ENCODE assay signal across 8 cellular contexts in the genomic region with DNA sequence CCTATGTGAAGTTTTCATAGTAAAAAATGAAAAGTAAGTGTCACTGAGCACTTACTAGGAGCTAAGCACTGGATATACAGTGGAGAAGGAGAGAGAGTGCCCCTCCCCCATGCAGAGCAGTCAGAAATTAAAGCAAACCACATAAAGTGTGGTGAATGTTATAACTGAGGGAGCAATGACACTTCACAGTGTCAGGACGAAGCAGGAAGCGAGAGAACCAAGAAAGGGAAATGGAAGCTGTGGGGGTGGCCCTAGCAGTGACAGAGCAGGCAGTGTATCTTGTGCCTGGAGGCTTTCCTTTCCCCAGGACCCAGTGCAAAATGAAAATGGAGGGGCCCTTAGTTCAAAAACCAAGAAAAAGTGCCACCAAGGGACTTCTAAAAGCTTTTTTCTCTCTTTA. TPM values are rescaled to one million over a fixed set of nuclear protein-coding genes. Genes with fewer than 3 reads are reported as not detected.
DNase-seq lines count a peak whose midpoint lies in the region; ATAC-seq and TF ChIP-seq lines count a peak whose summit lies in the region.

No MANE protein-coding gene starts in this region.

- H4K20me1 ChIP-seq in BLaER1 treated with 17β-estradiol and CSF1 and Interleukin-3, amounts not matched to agents 10 nM and 100 nM, result no peaks in the 10 kb centered on the region

- no peak for TF ChIP-seq CTCF in left lung (IDR thresholded peaks at IDR 0.05)

- peak overlapping the region; percentile 45 to 77 (median 65) for H3K4me2 ChIP-seq in BLaER1 treated with 17β-estradiol and CSF1 and Interleukin-3, amounts not matched to agents 10 nM and 100 nM

- peak overlapping the region; percentile 33 to 79 (median 72); a peak in 20 of 22 replicates for H3K27ac ChIP-seq in BLaER1 treated with 17β-estradiol and CSF1 and Interleukin-3, amounts not matched to agents 10 nM and 100 nM
- H3K27ac ChIP-seq in left lung, result no peak overlapping the region

- peaks cover 47% of the 10 kb centered on the region for H3K4me1 Mint-ChIP-seq in activated CD4-positive, alpha-beta T cell treated with anti-CD3 and anti-CD28 coated beads, Interleukin-2, amount 10 ng/mL, durations not matched to agents 24 days and 14 days

- H3K27me3 ChIP-seq in BLaER1 treated with 17β-estradiol and CSF1 and Interleukin-3, amounts not matched to agents 10 nM and 100 nM, result no peaks in the 10 kb centered on the region
- H3K27me3 ChIP-seq in left lung, result no peaks in the 10 kb centered on the region

- peaks cover 0 to 6% (median 0%) of the 10 kb centered on the region in 11 experiments; a peak in 1 of 22 replicates for H3K9me3 ChIP-seq in BLaER1 treated with 17β-estradiol and CSF1 and Interleukin-3, amounts not matched to agents 10 nM and 100 nM (replicated peaks in 1 of 11)
- no peaks in the 10 kb centered on the region for H3K9me3 ChIP-seq in left lung

- H3K36me3 ChIP-seq in BLaER1 treated with 17β-estradiol and CSF1 and Interleukin-3, amounts not matched to agents 10 nM and 100 nM, result no peaks in the 10 kb centered on the region
- H3K36me3 ChIP-seq in left lung, result no peaks in the 10 kb centered on the region

- no peak overlapping the region for H3K4me3 ChIP-seq in BLaER1 treated with 17β-estradiol and CSF1 and Interleukin-3, amounts not matched to agents 10 nM and 100 nM
- no peak overlapping the region for H3K4me3 ChIP-seq in left lung

- peaks cover 22 to 39% (median 33%) of the 10 kb centered on the region in 10 experiments for H3K4me1 ChIP-seq in BLaER1 treated with 17β-estradiol and CSF1 and Interleukin-3, amounts not matched to agents 10 nM and 100 nM
- peaks cover 0 to 6% of the 10 kb centered on the region in 2 donors for H3K4me1 ChIP-seq in left lung

- DNase-seq in activated CD4-positive, alpha-beta T cell treated with anti-CD3 and anti-CD28 coated beads, Interleukin-2, amount 10 ng/mL, durations not matched to agents 24 days and 14 days, result peak; percentile 88
- DNase-seq in left lung (peak in 1 of 2 donors; percentile 51), NCI-H82 treated with DMSO at 0.1 percent for 48 hours (lab: John Stamatoyannopoulos, UW; ENCODE audit: unreplicated experiment) (no peak), HUDEP-2 (lab: John Stamatoyannopoulos, UW; ENCODE audit: unreplicated experiment in 76 of 76) (no peak), dedifferentiated amniotic fluid mesenchymal stem cell (ENCODE audit: extremely low spot score) (no peak), NCI-H146 treated with DMSO at 0.1 percent for 48 hours (lab: John Stamatoyannopoulos, UW; ENCODE audit: unreplicated experiment) (no peak)

- no peaks in the 10 kb centered on the region for H3K27me3 Mint-ChIP-seq in activated CD4-positive, alpha-beta T cell treated with anti-CD3 and anti-CD28 coated beads, Interleukin-2, amount 10 ng/mL, durations not matched to agents 24 days and 14 days

- ATAC-seq in HG02870 (IDR thresholded peaks at IDR 0.05; ENCODE audit: unreplicated experiment) (peak; percentile 75), left lung (peak; percentile 80)

- H3K4me3 Mint-ChIP-seq in activated CD4-positive, alpha-beta T cell treated with anti-CD3 and anti-CD28 coated beads, Interleukin-2, amount 10 ng/mL, durations not matched to agents 24 days and 14 days, result peak overlapping the region; percentile 73

- intact Hi-C loops in activated CD4-positive, alpha-beta T cell treated with anti-CD3 and anti-CD28 coated beads, Interleukin-2, amount 10 ng/mL, durations not matched to agents 24 days and 14 days (cut with micrococcal nuclease), result loop anchor here (1.0 to 10.0 kb wide), 5 partner anchors 21 to 526 kb away; partner anchors contain the start of genes IFNLR1, PNRC2, RCAN3 and SRRM1
- intact Hi-C loops in left lung (cut with DNase I), result no loop called here

- H3K27ac Mint-ChIP-seq in activated CD4-positive, alpha-beta T cell treated with anti-CD3 and anti-CD28 coated beads, Interleukin-2, amount 10 ng/mL, durations not matched to agents 24 days and 14 days, result peak overlapping the region; percentile 85

- H3K9ac ChIP-seq in BLaER1 treated with 17β-estradiol and CSF1 and Interleukin-3, amounts not matched to agents 10 nM and 100 nM, result peak overlapping the region in 8 of 11 experiments; percentile 1 to 56 (median 22); a peak in 9 of 22 replicates

- peaks cover 6% of the 10 kb centered on the region for H3K9me3 Mint-ChIP-seq in activated CD4-positive, alpha-beta T cell treated with anti-CD3 and anti-CD28 coated beads, Interleukin-2, amount 10 ng/mL, durations not matched to agents 24 days and 14 days

- peaks cover 19% of the 10 kb centered on the region for H3K36me3 Mint-ChIP-seq in activated CD4-positive, alpha-beta T cell treated with anti-CD3 and anti-CD28 coated beads, Interleukin-2, amount 10 ng/mL, durations not matched to agents 24 days and 14 days (ENCODE audit: low read depth)

RNA-seq across cellular contexts. Expression of gene RCAN3, which starts 21.5 kb away (rescaled TPM):
- 31.2 and 31.6 TPM in 2 replicates for total RNA-seq in activated CD4-positive, alpha-beta T cell treated with anti-CD3 and anti-CD28 coated beads, Interleukin-2, amount 10 ng/mL, durations not matched to agents 24 days and 14 days
- total RNA-seq in left lung, result 10 to 100 TPM; 14.9 to 15.1 TPM

Comparison
In these comparisons a context has a peak if more than half of its experiments do, and no peak if none do; other contexts are left out.
1. H3K27ac ChIP-seq: peak in BLaER1 treated with 17β-estradiol and CSF1 and Interleukin-3, amounts not matched to agents 10 nM and 100 nM (11 of 11); none in left lung (0 of 2).